In genomic region chr11:115660072-115660805, GRCh38 we compare ENCODE assay signal across 11 cellular contexts.
DNase-seq lines count a peak whose midpoint lies in the region; ATAC-seq, FAIRE-seq and TF ChIP-seq lines count a peak whose summit lies in the region.
"Had no signal": no experiment of that assay in that cellular context is flagged by ENCODE, and none has a peak within 500 bp of the region (broad histone marks: within the 10 kb centered on the region; RNA-seq: fewer than 3 reads in every experiment).

No MANE protein-coding gene starts in this region.

- no peak overlapping the region for H3K4me2 ChIP-seq in HepG2 (ENCODE audit: low read depth, low read length)

- H3K4me1 Mint-ChIP-seq in chondrocyte (ENCODE audit: low read depth): peaks cover 23% of the 10 kb centered on the region

- H3K79me2 ChIP-seq in HepG2 (ENCODE audit: insufficient read depth, low read length): no peaks in the 10 kb centered on the region

- no peak overlapping the region for H2AFZ ChIP-seq in HepG2 (ENCODE audit: low read length)

- H3K27me3 ChIP-seq in liver (ENCODE audit: control insufficient read depth in 4 of 4, insufficient read depth in 4 of 4, low read length in 3 of 4) (peaks cover 0 to 12% (median 1%) of the 10 kb centered on the region in 4 donors), HepG2 (ENCODE audit: control insufficient read depth in 1 of 2, insufficient read depth in 2 of 2, low read length in 2 of 2) (peaks cover 0 to 33% of the 10 kb centered on the region in 2 experiments; a peak in 4 of 5 replicates), kidney epithelial cell (ENCODE audit: control insufficient read depth, insufficient read depth, low read length) (no peaks in the 10 kb centered on the region), upper lobe of right lung (peaks cover 25% of the 10 kb centered on the region)

- H4K20me1 ChIP-seq in HepG2 (ENCODE audit: insufficient read depth, low read length): no peaks in the 10 kb centered on the region

- H3K27me3 Mint-ChIP-seq in chondrocyte (ENCODE audit: low read depth): peaks cover 14% of the 10 kb centered on the region

- no peak for TF ChIP-seq RAD21 in liver (IDR thresholded peaks at IDR 0.05)
- no peak for TF ChIP-seq RAD21 in HepG2 (CRISPR knock-in tag; IDR thresholded peaks at IDR 0.05)

- H3K4me1 ChIP-seq in liver (ENCODE audit: control insufficient read depth in 4 of 4, insufficient read depth in 4 of 4, low read length in 3 of 4) (peaks cover 0 to 12% (median 6%) of the 10 kb centered on the region in 4 donors), HepG2 (ENCODE audit: insufficient read depth, low read length) (peaks cover 10% of the 10 kb centered on the region), upper lobe of right lung (peaks cover 12% of the 10 kb centered on the region)

- ATAC-seq in HepG2 (no peak), upper lobe of right lung (peak; percentile 12)

- H3K4me3 ChIP-seq in liver (ENCODE audit: low read depth in 1 of 3, low read length in 3 of 3) (peak overlapping the region in 2 of 3 donors; percentile 17 to 46), HepG2 (replicated peaks in 1 of 3; ENCODE audit: insufficient read depth in 1 of 3, low read depth in 2 of 3, low read length in 3 of 3) (no peak overlapping the region), kidney epithelial cell (ENCODE audit: low read depth, low read length) (peak overlapping the region; percentile 39), upper lobe of right lung (peak overlapping the region; percentile 33)

- no peaks in the 10 kb centered on the region for H3K9me3 ChIP-seq in liver (ENCODE audit: control insufficient read depth in 4 of 4, low read length in 3 of 4)
- no peaks in the 10 kb centered on the region for H3K9me3 ChIP-seq in HepG2 (ENCODE audit: low read length)
- no peaks in the 10 kb centered on the region for H3K9me3 ChIP-seq in upper lobe of right lung

- in situ Hi-C loops in HepG2 (cut with HindIII; ENCODE audit: extremely low pct_ligation_motif_present, low pct_unique_long_range_greater_than_20kb): no loop called here

- no peak for FAIRE-seq in HepG2 (lab: Jason Lieb, UNC)

- CTCF ChIA-PET in HepG2 (lab: Yijun Ruan, JAX; ENCODE audit: low intra/inter-chr PET ratio, low total read pairs): no interaction called here

- H3K36me3 ChIP-seq in liver (ENCODE audit: control insufficient read depth in 4 of 4, insufficient read depth in 3 of 4, low read depth in 1 of 4, low read length in 3 of 4): no peaks in the 10 kb centered on the region
- no peaks in the 10 kb centered on the region for H3K36me3 ChIP-seq in HepG2 (replicated peaks in 1 of 2; ENCODE audit: control insufficient read depth in 1 of 2, insufficient read depth in 2 of 2, low read length in 2 of 2)
- H3K36me3 ChIP-seq in kidney epithelial cell (ENCODE audit: control insufficient read depth, insufficient read depth, low read length): no peaks in the 10 kb centered on the region
- no peaks in the 10 kb centered on the region for H3K36me3 ChIP-seq in upper lobe of right lung

- no peaks in the 10 kb centered on the region for H3K36me3 Mint-ChIP-seq in chondrocyte (ENCODE audit: low read depth)

- DNase-seq in HepG2 (ENCODE audit: low spot score): no peak
- DNase-seq in chondrocyte (ENCODE audit: low spot score): no peak
- DNase-seq in kidney epithelial cell (ENCODE audit: low read depth): no peak
- DNase-seq in upper lobe of right lung: no peak
- DNase-seq in SHP77 (lab: John Stamatoyannopoulos, UW): no peak
- no peak for DNase-seq in CD1c-positive myeloid dendritic cell (ENCODE audit: extremely low spot score)
- DNase-seq in GM20000 (ENCODE audit: low spot score): no peak
- DNase-seq: activated CD4-positive, CD25-positive, alpha-beta regulatory T cell; activated gamma-delta T cell treated with Interleukin-2 at 50 U/mL for 16 hours; GOT3 had no signal

- TF ChIP-seq CTCF in liver (IDR thresholded peaks at IDR 0.05; ENCODE audit: low read depth, low read length, missing input control): no peak
- no peak for TF ChIP-seq CTCF in HepG2 (CRISPR knock-in tag; IDR thresholded peaks at IDR 0.05)
- TF ChIP-seq CTCF in chondrocyte (IDR thresholded peaks at IDR 0.05): no peak
- TF ChIP-seq CTCF in kidney epithelial cell (IDR thresholded peaks at IDR 0.05; ENCODE audit: insufficient read depth, low read length, poor library complexity, severe bottlenecking): no peak
- TF ChIP-seq CTCF in upper lobe of right lung (IDR thresholded peaks at IDR 0.05): no peak
- TF ChIP-seq CTCF in GM20000 (IDR thresholded peaks at IDR 0.05; ENCODE audit: extremely low read depth, missing control alignments): no peak

- no peak overlapping the region for H3K27ac Mint-ChIP-seq in chondrocyte (ENCODE audit: unreplicated experiment)

- WGBS in liver: 38% methylated on average over 30 of the region's 30 CpGs
- WGBS in HepG2 (ENCODE audit: low lambda C conversion rate): 69% methylated on average over 30 of the region's 30 CpGs

- no peak for TF ChIP-seq EP300 in HepG2 (IDR thresholded peaks at IDR 0.05; ENCODE audit: low read depth in 2 of 2, low read length in 2 of 2)
- TF ChIP-seq EP300 in HepG2 (CRISPR knock-in tag; IDR thresholded peaks at IDR 0.05; ENCODE audit: borderline replicate concordance): no peak

- BruUV-seq in HepG2 (replicated peaks; lab: Mats Ljungman, UMichigan): no TSS peak

- POLR2A ChIA-PET in HepG2 (lab: Yijun Ruan, JAX): no interaction called here

- no peak for TF ChIP-seq POLR2A in HepG2 (IDR thresholded peaks at IDR 0.05; ENCODE audit: insufficient read depth in 1 of 2, low read depth in 2 of 2, low read length in 2 of 2)

- no peak overlapping the region for H3K9ac ChIP-seq in liver (ENCODE audit: low read depth in 1 of 2, low read length in 2 of 2)
- no peak overlapping the region for H3K9ac ChIP-seq in HepG2 (ENCODE audit: insufficient read depth, low read depth, low read length)

- peaks cover 10% of the 10 kb centered on the region for H3K9me3 Mint-ChIP-seq in chondrocyte (ENCODE audit: low read depth)

- intact Hi-C loops in HepG2 (cut with micrococcal nuclease; ENCODE audit: unreplicated experiment): no loop called here
- intact Hi-C loops in upper lobe of right lung (cut with DNase I): no loop called here

- H3K27ac ChIP-seq in liver (ENCODE audit: low read depth in 1 of 2, low read length in 2 of 2) (no peak overlapping the region), HepG2 (ENCODE audit: extremely low read length, insufficient read depth, low read length) (no peak overlapping the region), upper lobe of right lung (no peak overlapping the region)

- peak overlapping the region; percentile 69 for H3K4me3 Mint-ChIP-seq in chondrocyte (ENCODE audit: unreplicated experiment)

TF ChIP-seq in liver, 16 proteins besides CTCF, POLR2A, EP300 and RAD21 (continues in another document):
- TF ChIP-seq TAF1 (conservative IDR thresholded peaks at IDR 0.05): no peak
- no peak for TF ChIP-seq HNF4A (conservative IDR thresholded peaks at IDR 0.05)
- no peak for TF ChIP-seq JUND (IDR thresholded peaks at IDR 0.05)
- no peak for TF ChIP-seq RXRA (IDR thresholded peaks at IDR 0.05)
- TF ChIP-seq FOXA1 (IDR thresholded peaks at IDR 0.05): no peak
- TF ChIP-seq EGR1 (IDR thresholded peaks at IDR 0.05; ENCODE audit: low read depth in 2 of 2): no peak
- TF ChIP-seq, protein P1, sequence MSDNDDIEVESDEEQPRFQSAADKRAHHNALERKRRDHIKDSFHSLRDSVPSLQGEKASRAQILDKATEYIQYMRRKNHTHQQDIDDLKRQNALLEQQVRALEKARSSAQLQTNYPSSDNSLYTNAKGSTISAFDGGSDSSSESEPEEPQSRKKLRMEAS (IDR thresholded peaks at IDR 0.05): no peak
- no peak for TF ChIP-seq SP1 (IDR thresholded peaks at IDR 0.05)
- TF ChIP-seq, protein P2, sequence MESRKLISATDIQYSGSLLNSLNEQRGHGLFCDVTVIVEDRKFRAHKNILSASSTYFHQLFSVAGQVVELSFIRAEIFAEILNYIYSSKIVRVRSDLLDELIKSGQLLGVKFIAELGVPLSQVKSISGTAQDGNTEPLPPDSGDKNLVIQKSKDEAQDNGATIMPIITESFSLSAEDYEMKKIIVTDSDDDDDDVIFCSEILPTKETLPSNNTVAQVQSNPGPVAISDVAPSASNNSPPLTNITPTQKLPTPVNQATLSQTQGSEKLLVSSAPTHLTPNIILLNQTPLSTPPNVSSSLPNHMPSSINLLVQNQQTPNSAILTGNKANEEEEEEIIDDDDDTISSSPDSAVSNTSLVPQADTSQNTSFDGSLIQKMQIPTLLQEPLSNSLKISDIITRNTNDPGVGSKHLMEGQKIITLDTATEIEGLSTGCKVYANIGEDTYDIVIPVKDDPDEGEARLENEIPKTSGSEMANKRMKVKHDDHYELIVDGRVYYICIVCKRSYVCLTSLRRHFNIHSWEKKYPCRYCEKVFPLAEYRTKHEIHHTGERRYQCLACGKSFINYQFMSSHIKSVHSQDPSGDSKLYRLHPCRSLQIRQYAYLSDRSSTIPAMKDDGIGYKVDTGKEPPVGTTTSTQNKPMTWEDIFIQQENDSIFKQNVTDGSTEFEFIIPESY (IDR thresholded peaks at IDR 0.05): no peak

TF ChIP-seq in HepG2, 621 proteins besides CTCF, POLR2A, EP300 and RAD21 (continues in another document):
- TF ChIP-seq KLF16 (CRISPR knock-in tag; IDR thresholded peaks at IDR 0.05) (no peak), TFE3 (CRISPR knock-in tag; IDR thresholded peaks at IDR 0.05) (no peak), ZNF275 (CRISPR knock-in tag; IDR thresholded peaks at IDR 0.05; ENCODE audit: borderline replicate concordance) (no peak), ZIK1 (CRISPR knock-in tag; IDR thresholded peaks at IDR 0.05; ENCODE audit: borderline replicate concordance, low read depth) (no peak), RARG (CRISPR knock-in tag; IDR thresholded peaks at IDR 0.05; ENCODE audit: low read depth) (no peak), NFYC (CRISPR knock-in tag; IDR thresholded peaks at IDR 0.05) (no peak)

Comparison
In these comparisons a context has a peak if more than half of its experiments do, and no peak if none do; other contexts are left out.
1. H3K4me3 ChIP-seq: peak in liver (2 of 3), kidney epithelial cell (single experiment) and upper lobe of right lung (single experiment); none in HepG2 (0 of 3).